ENCODE assay signal across 22 cellular contexts in genomic region chr7:134902058-134902457, GRCh38.
DNase-seq lines count a peak whose midpoint lies in the region; ATAC-seq and TF ChIP-seq lines count a peak whose summit lies in the region.
"Had no signal": no experiment of that assay in that cellular context is flagged by ENCODE, and none has a peak within 500 bp of the region (broad histone marks: within the 10 kb centered on the region; RNA-seq: fewer than 3 reads in every experiment).

No MANE protein-coding gene starts in this region.

- peak overlapping the region; percentile 77 for H3K27ac Mint-ChIP-seq in HFFc6
- H3K27ac Mint-ChIP-seq in stimulated activated naive B cell treated with anti-CD40 and anti-IgM and Interleukin-4, amounts not matched to agents 10 μg/mL and 1 μg/mL and 100 μg/mL, for 72 hours, result no peak overlapping the region
- H3K27ac Mint-ChIP-seq: activated B cell treated with CpG ODN at 0.5 μM for 24 hours; activated naive CD8-positive, alpha-beta T cell treated with anti-CD3 and anti-CD28 coated beads, Interleukin-2, amount 10 ng/mL, durations not matched to agents 7 days and 5 days; CD4-positive, alpha-beta memory T cell; immature natural killer cell had no signal

- H3K36me3 ChIP-seq in right lobe of liver (no peaks in the 10 kb centered on the region), transverse colon (no peaks in the 10 kb centered on the region), brain microvascular endothelial cell (replicated peaks) (peaks cover 41% of the 10 kb centered on the region)
- H3K36me3 ChIP-seq: lower lobe of right lung, neutrophil had no signal

- H3K27ac ChIP-seq in coronary artery (peak overlapping the region; percentile 66 to 84), right lobe of liver (peak overlapping the region; percentile 82 to 93 (median 91)), transverse colon (peak overlapping the region; percentile 51 to 78 (median 58)), brain microvascular endothelial cell (no peak overlapping the region)
- H3K27ac ChIP-seq: lower lobe of right lung, neutrophil, RWPE1 had no signal

- intact Hi-C loops in right lobe of liver (cut with DNase I) (no loop called here), transverse colon (cut with DNase I; ENCODE audit: low total_unique reads) (no loop called here)

- ATAC-seq in right lobe of liver, result peak; percentile 32 to 60 (median 54)
- ATAC-seq in stimulated activated naive B cell treated with anti-CD40 and anti-IgM and Interleukin-4, amounts not matched to agents 10 μg/mL and 1 μg/mL and 100 μg/mL, for 72 hours (replicated peaks), result no peak
- ATAC-seq: lower lobe of right lung had no signal

- no peaks in the 10 kb centered on the region for H3K9me3 ChIP-seq in right lobe of liver
- no peaks in the 10 kb centered on the region for H3K9me3 ChIP-seq in transverse colon
- H3K9me3 ChIP-seq: lower lobe of right lung, neutrophil had no signal

- in situ Hi-C loops in transverse colon (cut with MboI; ENCODE audit: low pct_ligation_motif_present in 1 of 4, low pct_unique_long_range_greater_than_20kb in 1 of 4, low sequenced_read_pairs in 3 of 4), result no loop called here
- in situ Hi-C loops in brain microvascular endothelial cell (cut with HindIII; ENCODE audit: low pct_ligation_motif_present, low sequenced_read_pairs), result no loop called here

- H3K9me3 Mint-ChIP-seq in HFFc6, result peaks cover 27% of the 10 kb centered on the region; the same call in 1 of the 2 replicates
- peaks cover 1 to 3% of the 10 kb centered on the region in 2 donors for H3K9me3 Mint-ChIP-seq in stimulated activated naive B cell treated with anti-CD40 and anti-IgM and Interleukin-4, amounts not matched to agents 10 μg/mL and 1 μg/mL and 100 μg/mL, for 72 hours
- H3K9me3 Mint-ChIP-seq: activated B cell treated with CpG ODN at 0.5 μM for 24 hours, immature natural killer cell had no signal

- H3K36me3 Mint-ChIP-seq in HFFc6 (ENCODE audit: low read depth), result peaks cover 65% of the 10 kb centered on the region
- H3K36me3 Mint-ChIP-seq in stimulated activated naive B cell treated with anti-CD40 and anti-IgM and Interleukin-4, amounts not matched to agents 10 μg/mL and 1 μg/mL and 100 μg/mL, for 72 hours, result no peaks in the 10 kb centered on the region
- H3K36me3 Mint-ChIP-seq: activated naive CD8-positive, alpha-beta T cell treated with anti-CD3 and anti-CD28 coated beads, Interleukin-2, amount 10 ng/mL, durations not matched to agents 7 days and 5 days; CD4-positive, alpha-beta memory T cell; immature natural killer cell had no signal

- 42% methylated on average over 2 of the region's 2 CpGs for WGBS in right lobe of liver (ENCODE audit: insufficient coverage, low coverage, low lambda C conversion rate, missing lambda C conversion rate)
- 82% methylated on average over 2 of the region's 2 CpGs; no CpG with 5 or more reads in 1 of the 2 donors for WGBS in transverse colon (ENCODE audit: low coverage in 1 of 2), 2 donors

- no peak overlapping the region for H3K4me3 ChIP-seq in coronary artery
- H3K4me3 ChIP-seq in right lobe of liver, result no peak overlapping the region
- no peak overlapping the region for H3K4me3 ChIP-seq in transverse colon
- H3K4me3 ChIP-seq in brain microvascular endothelial cell (ENCODE audit: low read depth, low read length), result no peak overlapping the region
- H3K4me3 ChIP-seq: lower lobe of right lung had no signal

- peaks cover 54% of the 10 kb centered on the region for H3K27me3 Mint-ChIP-seq in HFFc6 (ENCODE audit: insufficient read depth)
- peaks cover 3 to 6% of the 10 kb centered on the region in 2 donors for H3K27me3 Mint-ChIP-seq in stimulated activated naive B cell treated with anti-CD40 and anti-IgM and Interleukin-4, amounts not matched to agents 10 μg/mL and 1 μg/mL and 100 μg/mL, for 72 hours
- H3K27me3 Mint-ChIP-seq: activated naive CD8-positive, alpha-beta T cell treated with anti-CD3 and anti-CD28 coated beads, Interleukin-2, amount 10 ng/mL, durations not matched to agents 7 days and 5 days; brain; CD4-positive, alpha-beta memory T cell had no signal

- H3K4me1 Mint-ChIP-seq in HFFc6 (ENCODE audit: low read depth), result peaks cover 88% of the 10 kb centered on the region
- peaks cover 3 to 6% of the 10 kb centered on the region in 2 donors for H3K4me1 Mint-ChIP-seq in stimulated activated naive B cell treated with anti-CD40 and anti-IgM and Interleukin-4, amounts not matched to agents 10 μg/mL and 1 μg/mL and 100 μg/mL, for 72 hours
- H3K4me1 Mint-ChIP-seq: CD4-positive, alpha-beta memory T cell; immature natural killer cell had no signal

- TF ChIP-seq CTCF in HFFc6 (IDR thresholded peaks at IDR 0.05) (no peak), coronary artery (IDR thresholded peaks at IDR 0.05) (no peak), right lobe of liver (IDR thresholded peaks at IDR 0.05) (no peak), transverse colon (IDR thresholded peaks at IDR 0.05) (no peak), brain microvascular endothelial cell (IDR thresholded peaks at IDR 0.05; ENCODE audit: low read depth, low read length, missing control alignments) (no peak)

- TF ChIP-seq POLR2A in right lobe of liver (IDR thresholded peaks at IDR 0.05) (no peak), transverse colon (IDR thresholded peaks at IDR 0.05) (no peak)

- no peak for TF ChIP-seq EP300 in transverse colon (IDR thresholded peaks at IDR 0.05; ENCODE audit: low read depth)

- H3K4me1 ChIP-seq in right lobe of liver (peaks cover 0 to 80% (median 35%) of the 10 kb centered on the region in 4 donors), transverse colon (peaks cover 14 to 61% (median 27%) of the 10 kb centered on the region in 4 donors)

- DNase-seq in HFFc6 (no peak), coronary artery (ENCODE audit: low spot score) (no peak), right lobe of liver (no peak), transverse colon (no peak), brain microvascular endothelial cell (no peak), NCI-H2196 (lab: John Stamatoyannopoulos, UW; ENCODE audit: unreplicated experiment) (no peak)
- no peak for DNase-seq in stimulated activated naive B cell treated with anti-CD40 and anti-IgM and Interleukin-4, amounts not matched to agents 10 μg/mL and 1 μg/mL and 100 μg/mL, for 72 hours
- DNase-seq: activated B cell treated with CpG ODN at 0.5 μM for 24 hours; activated CD4-positive, alpha-beta T cell treated with anti-CD3 and anti-CD28 coated beads, Interleukin-2, amount 50 U/mL, for 48 hours; activated effector memory CD4-positive, alpha-beta T cell treated with Interleukin-2 at 50 U/mL for 16 hours; activated naive CD8-positive, alpha-beta T cell treated with anti-CD3 and anti-CD28 coated beads, Interleukin-2, amount 10 ng/mL, durations not matched to agents 7 days and 5 days; CD4-positive, alpha-beta memory T cell; cortex of kidney; immature natural killer cell; KBM-7; lower lobe of right lung; NCI-H146; NCI-H2171; T-helper 9 cell had no signal

- peak overlapping the region; percentile 24; the same call in 1 of the 2 replicates for H3K4me3 Mint-ChIP-seq in HFFc6
- H3K4me3 Mint-ChIP-seq in stimulated activated naive B cell treated with anti-CD40 and anti-IgM and Interleukin-4, amounts not matched to agents 10 μg/mL and 1 μg/mL and 100 μg/mL, for 72 hours, result no peak overlapping the region
- H3K4me3 Mint-ChIP-seq: activated B cell treated with CpG ODN at 0.5 μM for 24 hours; activated naive CD8-positive, alpha-beta T cell treated with anti-CD3 and anti-CD28 coated beads, Interleukin-2, amount 10 ng/mL, durations not matched to agents 7 days and 5 days; brain; CD4-positive, alpha-beta memory T cell; immature natural killer cell had no signal

- H3K27me3 ChIP-seq in right lobe of liver (no peaks in the 10 kb centered on the region), transverse colon (no peaks in the 10 kb centered on the region), brain microvascular endothelial cell (replicated peaks) (no peaks in the 10 kb centered on the region)
- H3K27me3 ChIP-seq: neutrophil had no signal

Comparison
In these comparisons a context has a peak if more than half of its experiments do, and no peak if none do; other contexts are left out.
1. ATAC-seq: peak in right lobe of liver (4 of 4); none in stimulated activated naive B cell treated with anti-CD40 and anti-IgM and Interleukin-4, amounts not matched to agents 10 μg/mL and 1 μg/mL and 100 μg/mL, for 72 hours (0 of 2).